ENCODE assay signal across 38 cellular contexts in the genomic region with DNA sequence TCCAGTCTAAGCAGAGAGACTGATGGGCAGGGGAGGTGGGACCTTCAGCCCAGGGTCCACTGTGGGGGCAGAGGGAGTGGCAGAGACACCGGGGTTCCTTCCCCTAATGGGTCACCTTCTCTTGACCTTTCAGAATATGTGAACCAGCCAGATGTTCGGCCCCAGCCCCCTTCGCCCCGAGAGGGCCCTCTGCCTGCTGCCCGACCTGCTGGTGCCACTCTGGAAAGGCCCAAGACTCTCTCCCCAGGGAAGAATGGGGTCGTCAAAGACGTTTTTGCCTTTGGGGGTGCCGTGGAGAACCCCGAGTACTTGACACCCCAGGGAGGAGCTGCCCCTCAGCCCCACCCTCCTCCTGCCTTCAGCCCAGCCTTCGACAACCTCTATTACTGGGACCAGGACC. TPM values are rescaled to one million over a fixed set of nuclear protein-coding genes. Genes with fewer than 3 reads are reported as not detected.
"Had no signal": no experiment of that assay in that cellular context is flagged by ENCODE, and none has a peak within 500 bp of the region (broad histone marks: within the 10 kb centered on the region; RNA-seq: fewer than 3 reads in every experiment).

No MANE protein-coding gene starts in this region.

- H3K9me3 ChIP-seq: ascending aorta, esophagus squamous epithelium, gastroesophageal sphincter, heart right ventricle had no signal

- H3K27me3 Mint-ChIP-seq: activated CD4-positive, alpha-beta memory T cell treated with anti-CD3 and anti-CD28 coated beads for 36 hours; activated CD4-positive, alpha-beta T cell treated with anti-CD3 and anti-CD28 coated beads for 36 hours; activated CD4-positive, alpha-beta T cell treated with anti-CD3 and anti-CD28 coated beads, Interleukin-2, amount 10 ng/mL, durations not matched to agents 24 days and 14 days; activated CD8-positive, alpha-beta memory T cell treated with anti-CD3 and anti-CD28 coated beads, Interleukin-2, amount 10 ng/mL, durations not matched to agents 7 days and 5 days; activated naive CD4-positive, alpha-beta T cell treated with anti-CD3 and anti-CD28 coated beads, Interleukin-2, amount 50 U/mL, for 24 hours; activated naive CD8-positive, alpha-beta T cell treated with anti-CD3 and anti-CD28 coated beads for 36 hours; activated naive CD8-positive, alpha-beta T cell treated with anti-CD3 and anti-CD28 coated beads, Interleukin-2, amount 50 U/mL, for 24 hours; effector memory CD8-positive, alpha-beta T cell; T-helper 17 cell had no signal

- H3K36me3 Mint-ChIP-seq: activated naive CD8-positive, alpha-beta T cell treated with anti-CD3 and anti-CD28 coated beads for 36 hours had no signal

- H3K4me3 ChIP-seq: ascending aorta, esophagus squamous epithelium, gastroesophageal sphincter, heart right ventricle had no signal

- DNase-seq: activated CD4-positive, alpha-beta memory T cell treated with anti-CD3 and anti-CD28 coated beads for 36 hours; activated CD4-positive, alpha-beta T cell treated with anti-CD3 and anti-CD28 coated beads for 36 hours; activated CD4-positive, alpha-beta T cell treated with anti-CD3 and anti-CD28 coated beads, Interleukin-2, amount 10 ng/mL, durations not matched to agents 24 days and 14 days; activated CD4-positive, CD25-positive, alpha-beta regulatory T cell; activated CD4-positive, CD25-positive, alpha-beta regulatory T cell treated with anti-CD3 and anti-CD28 coated beads, Interleukin-2, amount 50 U/mL, for 72 hours; activated CD8-positive, alpha-beta memory T cell treated with anti-CD3 and anti-CD28 coated beads, Interleukin-2, amount 10 ng/mL, durations not matched to agents 7 days and 5 days; activated CD8-positive, alpha-beta memory T cell treated with anti-CD3 and anti-CD28 coated beads, Interleukin-2, amount 50 U/mL, for 4 hours; activated CD8-positive, alpha-beta T cell treated with anti-CD3 and anti-CD28 coated beads, Interleukin-2, amount 10 ng/mL, durations not matched to agents 7 days and 5 days; activated effector memory CD4-positive, alpha-beta T cell treated with anti-CD3 and anti-CD28 coated beads, Interleukin-2, amount 50 U/mL, for 16 hours; activated naive CD4-positive, alpha-beta T cell treated with anti-CD3 and anti-CD28 coated beads for 36 hours; activated naive CD8-positive, alpha-beta T cell treated with anti-CD3 and anti-CD28 coated beads for 36 hours; activated naive CD8-positive, alpha-beta T cell treated with anti-CD3 and anti-CD28 coated beads, Interleukin-2, amount 50 U/mL, for 24 hours; activated T-cell treated with anti-CD3 and anti-CD28 coated beads, Interleukin-2, amount 50 U/mL, for 1 hour; activated T-cell treated with anti-CD3 and anti-CD28 coated beads, Interleukin-2, amount 50 U/mL, for 48 hours; caudate nucleus; cortex of kidney; dermis blood vessel endothelial cell; effector CD4-positive, alpha-beta T cell; effector memory CD8-positive, alpha-beta T cell; esophagus squamous epithelium; foreskin melanocyte; heart right ventricle; T-helper 1 cell; T-helper 17 cell had no signal

- ATAC-seq: activated CD4-positive, alpha-beta T cell treated with anti-CD3 and anti-CD28 coated beads for 36 hours; activated CD8-positive, alpha-beta memory T cell treated with anti-CD3 and anti-CD28 coated beads, Interleukin-2, amount 10 ng/mL, durations not matched to agents 7 days and 5 days; activated CD8-positive, alpha-beta T cell treated with anti-CD3 and anti-CD28 coated beads, Interleukin-2, amount 10 ng/mL, durations not matched to agents 7 days and 5 days; activated naive CD8-positive, alpha-beta T cell treated with anti-CD3 and anti-CD28 coated beads, Interleukin-2, amount 50 U/mL, for 24 hours; effector memory CD8-positive, alpha-beta T cell; gastroesophageal sphincter; heart right ventricle; T-helper 17 cell had no signal

- H3K27me3 ChIP-seq: ascending aorta, esophagus squamous epithelium, gastroesophageal sphincter, heart right ventricle had no signal

- H3K27ac Mint-ChIP-seq: activated CD4-positive, alpha-beta memory T cell treated with anti-CD3 and anti-CD28 coated beads for 36 hours; activated CD4-positive, alpha-beta T cell treated with anti-CD3 and anti-CD28 coated beads for 36 hours; activated CD4-positive, alpha-beta T cell treated with anti-CD3 and anti-CD28 coated beads, Interleukin-2, amount 10 ng/mL, durations not matched to agents 24 days and 14 days; activated CD8-positive, alpha-beta memory T cell treated with anti-CD3 and anti-CD28 coated beads, Interleukin-2, amount 10 ng/mL, durations not matched to agents 7 days and 5 days; activated naive CD4-positive, alpha-beta T cell treated with anti-CD3 and anti-CD28 coated beads for 36 hours; activated naive CD4-positive, alpha-beta T cell treated with anti-CD3 and anti-CD28 coated beads, Interleukin-2, amount 50 U/mL, for 24 hours; activated naive CD8-positive, alpha-beta T cell treated with anti-CD3 and anti-CD28 coated beads for 36 hours; activated naive CD8-positive, alpha-beta T cell treated with anti-CD3 and anti-CD28 coated beads, Interleukin-2, amount 50 U/mL, for 24 hours; activated T-helper 1 cell treated with anti-CD3 and anti-CD28 coated beads, Interleukin-12 subunit alpha, Interleukin-12 subunit beta, Interleukin-2, Interleukin-4 antibody, amounts not matched to agents 30 ng/mL and 10 ng/mL and 1 ng/mL, durations not matched to agents 14 hours and 24 hours and 36 hours; T-helper 17 cell; T-helper 2 cell treated with Interferon-gamma antibody and Interleukin-4, amounts not matched to agents 5 μg/mL and 100 μg/mL, for 36 hours had no signal

- H3K27ac ChIP-seq: ascending aorta, gastroesophageal sphincter had no signal

- FAIRE-seq: bronchial epithelial cell, colon had no signal

- H3K4me3 Mint-ChIP-seq: activated CD4-positive, alpha-beta memory T cell treated with anti-CD3 and anti-CD28 coated beads for 36 hours; activated CD4-positive, alpha-beta T cell treated with anti-CD3 and anti-CD28 coated beads for 36 hours; activated CD8-positive, alpha-beta memory T cell treated with anti-CD3 and anti-CD28 coated beads, Interleukin-2, amount 10 ng/mL, durations not matched to agents 7 days and 5 days; activated CD8-positive, alpha-beta T cell treated with anti-CD3 and anti-CD28 coated beads, Interleukin-2, amount 10 ng/mL, durations not matched to agents 7 days and 5 days; activated naive CD4-positive, alpha-beta T cell treated with anti-CD3 and anti-CD28 coated beads for 36 hours; activated naive CD8-positive, alpha-beta T cell treated with anti-CD3 and anti-CD28 coated beads for 36 hours; activated naive CD8-positive, alpha-beta T cell treated with anti-CD3 and anti-CD28 coated beads, Interleukin-2, amount 50 U/mL, for 24 hours had no signal

- H3K9me3 Mint-ChIP-seq: activated CD4-positive, alpha-beta memory T cell treated with anti-CD3 and anti-CD28 coated beads for 36 hours; activated CD4-positive, alpha-beta T cell treated with anti-CD3 and anti-CD28 coated beads, Interleukin-2, amount 10 ng/mL, durations not matched to agents 24 days and 14 days; activated naive CD4-positive, alpha-beta T cell treated with anti-CD3 and anti-CD28 coated beads for 36 hours; activated naive CD4-positive, alpha-beta T cell treated with anti-CD3 and anti-CD28 coated beads, Interleukin-2, amount 50 U/mL, for 24 hours; activated naive CD8-positive, alpha-beta T cell treated with anti-CD3 and anti-CD28 coated beads for 36 hours; activated naive CD8-positive, alpha-beta T cell treated with anti-CD3 and anti-CD28 coated beads, Interleukin-2, amount 50 U/mL, for 24 hours; activated T-helper 1 cell treated with anti-CD3 and anti-CD28 coated beads, Interleukin-12 subunit alpha, Interleukin-12 subunit beta, Interleukin-2, Interleukin-4 antibody, amounts not matched to agents 30 ng/mL and 10 ng/mL and 1 ng/mL, durations not matched to agents 14 hours and 24 hours and 36 hours; activated T-helper 2 cell treated with anti-CD3 and anti-CD28 coated beads, Interferon-gamma antibody, Interleukin-2, Interleukin-4, amounts not matched to agents 10 μg/mL and 5 μg/mL and 100 μg/mL, durations not matched to agents 14 hours and 24 hours and 36 hours; brain; effector memory CD8-positive, alpha-beta T cell; T-helper 2 cell treated with Interferon-gamma antibody and Interleukin-4, amounts not matched to agents 5 μg/mL and 100 μg/mL, for 36 hours had no signal

RNA-seq across cellular contexts. Expression of gene GRB7, which starts 10.2 kb away (rescaled TPM):
- total RNA-seq: activated CD8-positive, alpha-beta memory T cell treated with anti-CD3 and anti-CD28 coated beads for 36 hours; chondrocyte; glomerular endothelial cell; T-helper 17 cell had no signal

RNA-seq across cellular contexts. Expression of gene PNMT, which starts 59.3 kb away (rescaled TPM):
- total RNA-seq: activated CD4-positive, alpha-beta memory T cell treated with anti-CD3 and anti-CD28 coated beads for 36 hours; activated CD4-positive, alpha-beta T cell treated with anti-CD3 and anti-CD28 coated beads for 36 hours; activated CD4-positive, alpha-beta T cell treated with anti-CD3 and anti-CD28 coated beads, Interleukin-2, amount 10 ng/mL, durations not matched to agents 24 days and 14 days; activated CD8-positive, alpha-beta memory T cell treated with anti-CD3 and anti-CD28 coated beads, Interleukin-2, amount 10 ng/mL, durations not matched to agents 7 days and 5 days; activated CD8-positive, alpha-beta T cell treated with anti-CD3 and anti-CD28 coated beads, Interleukin-2, amount 10 ng/mL, durations not matched to agents 7 days and 5 days; activated naive CD4-positive, alpha-beta T cell treated with anti-CD3 and anti-CD28 coated beads for 36 hours; activated naive CD8-positive, alpha-beta T cell treated with anti-CD3 and anti-CD28 coated beads for 36 hours; activated T-helper 1 cell treated with anti-CD3 and anti-CD28 coated beads, Interleukin-12 subunit alpha, Interleukin-12 subunit beta, Interleukin-2, Interleukin-4 antibody, amounts not matched to agents 30 ng/mL and 10 ng/mL and 1 ng/mL, durations not matched to agents 14 hours and 24 hours and 36 hours; activated T-helper 2 cell treated with anti-CD3 and anti-CD28 coated beads, Interferon-gamma antibody, Interleukin-2, Interleukin-4, amounts not matched to agents 10 μg/mL and 5 μg/mL and 100 μg/mL, durations not matched to agents 14 hours and 24 hours and 36 hours; bronchial epithelial cell; fibroblast of lung; fibroblast of villous mesenchyme; glomerular endothelial cell; T-helper 17 cell had no signal
- polyA plus RNA-seq: fibroblast of lung had no signal
